24 cellular contexts compared by ENCODE assay signal in genomic region chr5:146176805-146177204, GRCh38.
"Had no signal": no experiment of that assay in that cellular context is flagged by ENCODE, and none has a peak within 500 bp of the region (broad histone marks: within the 10 kb centered on the region; RNA-seq: fewer than 3 reads in every experiment).

No MANE protein-coding gene starts in this region.

- H3K9me3 ChIP-seq: MG63, Peyer's patch, SJCRH30 had no signal

- H2AFZ ChIP-seq: PC-9 had no signal

- H3K4me3 ChIP-seq: MG63, PC-9, Peyer's patch, SJCRH30 had no signal

- H3K27me3 ChIP-seq: MG63, Peyer's patch, SJCRH30 had no signal

- H3K4me1 ChIP-seq: SJCRH30 had no signal

- DNase-seq: KBM-7; MG63; NCI-H1092 treated with DMSO at 0.1 percent for 48 hours; NCI-H1436; NCI-H187; NCI-H2029; NCI-H2081 treated with DMSO at 0.1 percent for 48 hours; NCI-H2171; NCI-H226; NCI-H446; NCI-H510A; NCI-H524 treated with DMSO at 0.1 percent for 48 hours; NCI-H69; NCI-H774; NK-92 treated with Interleukin-12 subunit alpha and Interleukin-12 subunit beta, amount 100 ng/mL, for 24 hours; OCI-M1; PC-9; Peyer's patch; SHP77 treated with DMSO at 0.1 percent for 48 hours; SJCRH30 had no signal

- H3K4me2 ChIP-seq: PC-9 had no signal

- FAIRE-seq: HTR-8/SVneo had no signal

- H3K27ac ChIP-seq: HL-60, PC-9, Peyer's patch, SJCRH30 had no signal

- ATAC-seq: Right ventricle myocardium inferior, SK-N-SH treated with all-trans-retinoic acid at 6 μM for 48 hours had no signal
